Comparison of ENCODE assay signal across 1 cellular context in genomic region chr15:51313644-51314280, GRCh38.
TF ChIP-seq lines count a peak whose summit lies in the region.

No MANE protein-coding gene starts in this region.

TF ChIP-seq in HepG2, 621 proteins besides CTCF, POLR2A, EP300 and RAD21 (continued from another document and continues in another):
- TF ChIP-seq ZNF83 (CRISPR knock-in tag; IDR thresholded peaks at IDR 0.05; ENCODE audit: borderline replicate concordance) (no peak), ZBTB26 (CRISPR knock-in tag; IDR thresholded peaks at IDR 0.05; ENCODE audit: borderline replicate concordance) (peak; percentile 69), ZBTB4 (CRISPR knock-in tag; IDR thresholded peaks at IDR 0.05; ENCODE audit: borderline replicate concordance) (no peak), PITX1 (CRISPR knock-in tag; IDR thresholded peaks at IDR 0.05) (peak; percentile 87), BCL6 (CRISPR knock-in tag; IDR thresholded peaks at IDR 0.05) (peak; percentile 89), JARID2 (CRISPR knock-in tag; IDR thresholded peaks at IDR 0.05; ENCODE audit: insufficient replicate concordance) (no peak), ZFP1 (CRISPR knock-in tag; IDR thresholded peaks at IDR 0.05) (0 out of 2 replicates have a peak, but pooled peaks have one; percentile 60), NR2F6 (IDR thresholded peaks at IDR 0.05) (peak; percentile 58), NR2F6 (CRISPR knock-in tag; IDR thresholded peaks at IDR 0.05) (peak; percentile 82), ZNF878 (CRISPR knock-in tag; IDR thresholded peaks at IDR 0.05) (peak; percentile 60; the same call in 1 of the 2 replicates), ZNF503 (CRISPR knock-in tag; IDR thresholded peaks at IDR 0.05) (0 out of 2 replicates have a peak, but pooled peaks have one; percentile 63), DMAP1 (CRISPR knock-in tag; IDR thresholded peaks at IDR 0.05) (peak; percentile 59; the same call in 1 of the 2 replicates), TFE3 (CRISPR knock-in tag; IDR thresholded peaks at IDR 0.05) (peak; percentile 63), ZNF264 (CRISPR knock-in tag; IDR thresholded peaks at IDR 0.05) (0 out of 2 replicates have a peak, but pooled peaks have one; percentile 45), RBAK (CRISPR knock-in tag; IDR thresholded peaks at IDR 0.05) (0 out of 2 replicates have a peak, but pooled peaks have one; percentile 58), ZBTB40 (IDR thresholded peaks at IDR 0.05) (no peak), ZBTB40 (CRISPR knock-in tag; IDR thresholded peaks at IDR 0.05) (no peak; the same call in 1 of the 2 replicates), NCOR1 (IDR thresholded peaks at IDR 0.05; ENCODE audit: borderline replicate concordance, low read length) (peak; percentile 66; the same call in 1 of the 2 replicates), SIX1 (CRISPR knock-in tag; IDR thresholded peaks at IDR 0.05; ENCODE audit: borderline replicate concordance) (peak; percentile 76), IRX3 (CRISPR knock-in tag; IDR thresholded peaks at IDR 0.05; ENCODE audit: borderline replicate concordance, low read depth) (0 out of 2 replicates have a peak, but pooled peaks have one; percentile 47), ZBTB10 (CRISPR knock-in tag; IDR thresholded peaks at IDR 0.05; ENCODE audit: borderline replicate concordance) (peak; percentile 40; the same call in 1 of the 2 replicates), ZNF792 (CRISPR knock-in tag; IDR thresholded peaks at IDR 0.05) (peak; percentile 42; the same call in 1 of the 2 replicates), TIGD3 (CRISPR knock-in tag; IDR thresholded peaks at IDR 0.05; ENCODE audit: borderline replicate concordance) (no peak), ZNF563 (CRISPR knock-in tag; IDR thresholded peaks at IDR 0.05) (peak; percentile 47; the same call in 1 of the 2 replicates), HMGXB4 (CRISPR knock-in tag; IDR thresholded peaks at IDR 0.05; ENCODE audit: borderline replicate concordance in 1 of 2, low read depth in 1 of 2) (peak; percentile 20 to 25; a peak in 1 of 4 replicates), RFXAP (CRISPR knock-in tag; IDR thresholded peaks at IDR 0.05; ENCODE audit: borderline replicate concordance) (0 out of 2 replicates have a peak, but pooled peaks have one; percentile 71), MIER2 (CRISPR knock-in tag; IDR thresholded peaks at IDR 0.05) (0 out of 2 replicates have a peak, but pooled peaks have one; percentile 19)
